Comparison of ENCODE assay signal across 7 cellular contexts in genomic region chr5:112503749-112504501, GRCh38.
DNase-seq lines count a peak whose midpoint lies in the region; ATAC-seq, FAIRE-seq and TF ChIP-seq lines count a peak whose summit lies in the region.
"Not testable (repeated sequence)": the region's sequence is repeated elsewhere in the genome, so short reads cannot be mapped to it uniquely, and the experiment has no call there.

No MANE protein-coding gene starts in this region.

- ATAC-seq in WTC11: peak; percentile 55
- not testable (repeated sequence) for ATAC-seq in memory B cell (ENCODE audit: low read depth)

- not testable (repeated sequence) for H3K27me3 ChIP-seq in HUES6 (ENCODE audit: control insufficient read depth, insufficient read depth, low read length); hepatocyte; small intestine (ENCODE audit: control insufficient read depth in 2 of 2, insufficient read depth in 2 of 2, low read length in 2 of 2)

- not testable (repeated sequence) for H3K9me2 ChIP-seq in hepatocyte (replicated peaks; ENCODE audit: insufficient read depth)

- 0 out of 2 replicates have a peak overlapping the region, but pooled peaks have one; percentile 15 for H3K4me3 ChIP-seq in HUES6 (ENCODE audit: low read depth, low read length)
- H3K4me3 ChIP-seq in hepatocyte; small intestine (ENCODE audit: low read depth in 1 of 2, low read length in 2 of 2): not testable (repeated sequence)

- not testable (repeated sequence) for H3K4me2 ChIP-seq in hepatocyte

- H4K20me1 ChIP-seq in hepatocyte (ENCODE audit: insufficient read depth, poor library complexity, severe bottlenecking): not testable (repeated sequence)

- not testable (repeated sequence) for H3K79me2 ChIP-seq in hepatocyte

- CTCF ChIA-PET in WTC11 (lab: Charles Lee): interaction anchor here (1.4 to 2.7 kb wide), 2 partner anchors 12 to 84 kb away, joined by 6 to 22 read pairs; no protein-coding TSS in a partner anchor

- H3K27me3 Mint-ChIP-seq in WTC11 (ENCODE audit: low read depth); memory B cell: not testable (repeated sequence)

- H3K36me3 Mint-ChIP-seq in WTC11, memory B cell: not testable (repeated sequence)

- not testable (repeated sequence) for H2AFZ ChIP-seq in hepatocyte

- not testable (repeated sequence) for H3K4me1 ChIP-seq in HUES6 (ENCODE audit: control insufficient read depth, insufficient read depth, low read length); hepatocyte (ENCODE audit: insufficient read depth); small intestine (ENCODE audit: control insufficient read depth in 2 of 2, insufficient read depth in 1 of 2, low read depth in 1 of 2, low read length in 1 of 2)

- H3K9me3 ChIP-seq in HUES6 (ENCODE audit: control insufficient read depth, insufficient read depth, low read depth, low read length); hepatocyte (ENCODE audit: low read depth); small intestine (ENCODE audit: control insufficient read depth, low read depth): not testable (repeated sequence)

- H3K4me3 Mint-ChIP-seq in WTC11, memory B cell: not testable (repeated sequence)

- not testable (repeated sequence) for FAIRE-seq in small intestine (lab: Jason Lieb, UNC)

- peaks cover 23% of the 10 kb centered on the region for H3K4me1 Mint-ChIP-seq in WTC11
- not testable (repeated sequence) for H3K4me1 Mint-ChIP-seq in memory B cell

- not testable (repeated sequence) for H3K27ac Mint-ChIP-seq in WTC11
- peak overlapping the region; percentile 7 for H3K27ac Mint-ChIP-seq in memory B cell

- not testable (repeated sequence) for TF ChIP-seq CTCF in WTC11 (IDR thresholded peaks at IDR 0.05); hepatocyte (IDR thresholded peaks at IDR 0.05; ENCODE audit: poor library complexity)

- peaks cover 39% of the 10 kb centered on the region for H3K9me3 Mint-ChIP-seq in WTC11
- H3K9me3 Mint-ChIP-seq in memory B cell: not testable (repeated sequence)

- DNase-seq in ELF-1 (ENCODE audit: low read depth, low spot score) (peak; percentile 82), NCI-H69 (lab: John Stamatoyannopoulos, UW) (peak; percentile 26), hepatocyte (ENCODE audit: low spot score) (peak; percentile 62), small intestine (peak; percentile 2)
- not testable (repeated sequence) for DNase-seq in WTC11 (ENCODE audit: low spot score); memory B cell (ENCODE audit: low spot score in 2 of 2)

- WGBS in hepatocyte (ENCODE audit: low lambda C conversion rate, missing lambda C conversion rate): 76% methylated on average over 8 of the region's 8 CpGs
- WGBS in small intestine, 3 donors: 69 to 74% (median 73%) methylated on average over 8 of the region's 8 CpGs

- H3K27ac ChIP-seq in HUES6 (ENCODE audit: low read depth, low read length); hepatocyte; small intestine (ENCODE audit: low read depth in 1 of 2, low read length in 1 of 2): not testable (repeated sequence)

- POLR2A ChIA-PET in WTC11 (lab: Charles Lee): not testable (repeated sequence)

- H3K36me3 ChIP-seq in HUES6 (ENCODE audit: control insufficient read depth, insufficient read depth, low read length); hepatocyte (replicated peaks; ENCODE audit: insufficient read depth, low read depth); small intestine (ENCODE audit: control insufficient read depth in 2 of 2, insufficient read depth in 2 of 2, low read length in 2 of 2): not testable (repeated sequence)

- not testable (repeated sequence) for H3K9ac ChIP-seq in HUES6 (ENCODE audit: low read length)
